In genomic region chr3:114328345-114328744, GRCh38 we compare ENCODE assay signal across 24 cellular contexts. TPM values are rescaled to one million over a fixed set of nuclear protein-coding genes. Genes with fewer than 3 reads are reported as not detected.
DNase-seq lines count a peak whose midpoint lies in the region; ATAC-seq, FAIRE-seq and TF ChIP-seq lines count a peak whose summit lies in the region.
"Had no signal": no experiment of that assay in that cellular context is flagged by ENCODE, and none has a peak within 500 bp of the region (broad histone marks: within the 10 kb centered on the region; RNA-seq: fewer than 3 reads in every experiment).

No MANE protein-coding gene starts in this region.

- peak overlapping the region; percentile 42 for H3K4me3 Mint-ChIP-seq in activated CD8-positive, alpha-beta memory T cell treated with anti-CD3 and anti-CD28 coated beads, Interleukin-2, amount 10 ng/mL, durations not matched to agents 7 days and 5 days
- peak overlapping the region; percentile 74 for H3K4me3 Mint-ChIP-seq in activated T-helper 1 cell treated with anti-CD3 and anti-CD28 coated beads, Interleukin-12 subunit alpha, Interleukin-12 subunit beta, Interleukin-2, Interleukin-4 antibody, amounts not matched to agents 30 ng/mL and 10 ng/mL and 1 ng/mL, durations not matched to agents 14 hours and 24 hours and 36 hours
- H3K4me3 Mint-ChIP-seq in stimulated activated effector memory CD8-positive, alpha-beta T cell treated with anti-CD3 and anti-CD28 coated beads, Interleukin-12 subunit alpha, Interleukin-12 subunit beta, amount 100 ng/mL, for 72 hours, result peak overlapping the region; percentile 61

- no peak overlapping the region for H3K9ac ChIP-seq in colonic mucosa (ENCODE audit: low read depth in 2 of 2, low read length in 2 of 2)

- H3K9me3 Mint-ChIP-seq in activated CD8-positive, alpha-beta memory T cell treated with anti-CD3 and anti-CD28 coated beads, Interleukin-2, amount 10 ng/mL, durations not matched to agents 7 days and 5 days (ENCODE audit: low read depth), result no peaks in the 10 kb centered on the region
- peaks cover 15% of the 10 kb centered on the region for H3K9me3 Mint-ChIP-seq in activated T-helper 1 cell treated with anti-CD3 and anti-CD28 coated beads, Interleukin-12 subunit alpha, Interleukin-12 subunit beta, Interleukin-2, Interleukin-4 antibody, amounts not matched to agents 30 ng/mL and 10 ng/mL and 1 ng/mL, durations not matched to agents 14 hours and 24 hours and 36 hours
- peaks cover 2% of the 10 kb centered on the region for H3K9me3 Mint-ChIP-seq in stimulated activated effector memory CD8-positive, alpha-beta T cell treated with anti-CD3 and anti-CD28 coated beads, Interleukin-12 subunit alpha, Interleukin-12 subunit beta, amount 100 ng/mL, for 72 hours

- DNase-seq in activated CD8-positive, alpha-beta memory T cell treated with anti-CD3 and anti-CD28 coated beads, Interleukin-2, amount 10 ng/mL, durations not matched to agents 7 days and 5 days, result no peak
- no peak for DNase-seq in activated CD8-positive, alpha-beta memory T cell treated with anti-CD3 and anti-CD28 coated beads for 24 hours
- no peak for DNase-seq in GM19239 (ENCODE audit: insufficient read length, low spot score)
- no peak for DNase-seq in activated T-helper 1 cell treated with anti-CD3 and anti-CD28 coated beads, Interleukin-12 subunit alpha, Interleukin-12 subunit beta, Interleukin-2, Interleukin-4 antibody, amounts not matched to agents 30 ng/mL and 10 ng/mL and 1 ng/mL, durations not matched to agents 14 hours and 24 hours and 36 hours (ENCODE audit: low spot score)
- DNase-seq in stimulated activated effector memory CD8-positive, alpha-beta T cell treated with anti-CD3 and anti-CD28 coated beads, Interleukin-12 subunit alpha, Interleukin-12 subunit beta, amount 100 ng/mL, for 72 hours (ENCODE audit: low spot score in 2 of 2), result no peak
- DNase-seq in stimulated activated CD4-positive, alpha-beta T cell treated with anti-CD3 and anti-CD28 coated beads, Interleukin-4, amount 100 ng/mL, for 24 hours, result no peak
- no peak for DNase-seq in GM10266 (ENCODE audit: extremely low spot score)
- DNase-seq in colonic mucosa, result no peak
- DNase-seq: brain microvascular endothelial cell; Calu3; effector CD8-positive, alpha-beta T cell; erythroblast; heart left ventricle; NCI-H510A; PC-9; Right ventricle myocardium superior; stimulated activated CD8-positive, alpha-beta memory T cell treated with anti-CD3 and anti-CD28 coated beads, Interleukin-4, amount 100 ng/mL, for 48 hours; upper lobe of right lung had no signal

- no peaks in the 10 kb centered on the region for H3K4me1 ChIP-seq in colonic mucosa
- H3K4me1 ChIP-seq: prostate gland, upper lobe of right lung had no signal

- CTCF ChIA-PET in activated CD8-positive, alpha-beta memory T cell treated with anti-CD3 and anti-CD28 coated beads, Interleukin-2, amount 10 ng/mL, durations not matched to agents 7 days and 5 days (lab: Charles Lee), result interaction anchor here (0.9 to 2.2 kb wide), 8 partner anchors 12 to 176 kb away, joined by 3 to 6 read pairs (median 3); no protein-coding TSS in a partner anchor

- peaks cover 88% of the 10 kb centered on the region for H3K4me1 Mint-ChIP-seq in activated CD8-positive, alpha-beta memory T cell treated with anti-CD3 and anti-CD28 coated beads, Interleukin-2, amount 10 ng/mL, durations not matched to agents 7 days and 5 days
- peaks cover 84% of the 10 kb centered on the region for H3K4me1 Mint-ChIP-seq in activated T-helper 1 cell treated with anti-CD3 and anti-CD28 coated beads, Interleukin-12 subunit alpha, Interleukin-12 subunit beta, Interleukin-2, Interleukin-4 antibody, amounts not matched to agents 30 ng/mL and 10 ng/mL and 1 ng/mL, durations not matched to agents 14 hours and 24 hours and 36 hours (ENCODE audit: low read depth)
- peaks cover 71% of the 10 kb centered on the region for H3K4me1 Mint-ChIP-seq in stimulated activated effector memory CD8-positive, alpha-beta T cell treated with anti-CD3 and anti-CD28 coated beads, Interleukin-12 subunit alpha, Interleukin-12 subunit beta, amount 100 ng/mL, for 72 hours

- no peaks in the 10 kb centered on the region for H3K9me3 ChIP-seq in colonic mucosa
- H3K9me3 ChIP-seq: A549, HAP-1, prostate gland, upper lobe of right lung had no signal

- peak; percentile 10 for ATAC-seq in activated CD8-positive, alpha-beta memory T cell treated with anti-CD3 and anti-CD28 coated beads, Interleukin-2, amount 10 ng/mL, durations not matched to agents 7 days and 5 days
- peak; percentile 68 for ATAC-seq in stimulated activated effector memory CD8-positive, alpha-beta T cell treated with anti-CD3 and anti-CD28 coated beads, Interleukin-12 subunit alpha, Interleukin-12 subunit beta, amount 100 ng/mL, for 72 hours
- ATAC-seq: A549, heart left ventricle, upper lobe of right lung had no signal

- TF ChIP-seq CTCF in GM10266 (IDR thresholded peaks at IDR 0.05; ENCODE audit: control insufficient read depth, insufficient read depth, low read depth, missing control alignments), result no peak
- no peak for TF ChIP-seq CTCF in colonic mucosa (IDR thresholded peaks at IDR 0.05)

- no peaks in the 10 kb centered on the region for H3K27me3 ChIP-seq in colonic mucosa
- H3K27me3 ChIP-seq: brain microvascular endothelial cell, heart left ventricle, upper lobe of right lung had no signal

- H3K27ac Mint-ChIP-seq in activated CD8-positive, alpha-beta memory T cell treated with anti-CD3 and anti-CD28 coated beads, Interleukin-2, amount 10 ng/mL, durations not matched to agents 7 days and 5 days, result peak overlapping the region; percentile 88
- H3K27ac Mint-ChIP-seq in activated T-helper 1 cell treated with anti-CD3 and anti-CD28 coated beads, Interleukin-12 subunit alpha, Interleukin-12 subunit beta, Interleukin-2, Interleukin-4 antibody, amounts not matched to agents 30 ng/mL and 10 ng/mL and 1 ng/mL, durations not matched to agents 14 hours and 24 hours and 36 hours, result peak overlapping the region; percentile 98
- H3K27ac Mint-ChIP-seq in stimulated activated effector memory CD8-positive, alpha-beta T cell treated with anti-CD3 and anti-CD28 coated beads, Interleukin-12 subunit alpha, Interleukin-12 subunit beta, amount 100 ng/mL, for 72 hours, result peak overlapping the region; percentile 90

- FAIRE-seq in GM19239 (lab: Jason Lieb, UNC), result peak; percentile 26
- FAIRE-seq: A549 had no signal

- H3K27ac ChIP-seq in colonic mucosa, result no peak overlapping the region
- H3K27ac ChIP-seq: A549, brain microvascular endothelial cell, heart left ventricle, PC-9, prostate gland, upper lobe of right lung had no signal

- H3K36me3 ChIP-seq in colonic mucosa, result no peaks in the 10 kb centered on the region
- H3K36me3 ChIP-seq: brain microvascular endothelial cell, HAP-1, prostate gland, upper lobe of right lung had no signal

- H3K36me3 Mint-ChIP-seq in activated CD8-positive, alpha-beta memory T cell treated with anti-CD3 and anti-CD28 coated beads, Interleukin-2, amount 10 ng/mL, durations not matched to agents 7 days and 5 days, result peaks cover 33% of the 10 kb centered on the region
- H3K36me3 Mint-ChIP-seq in activated T-helper 1 cell treated with anti-CD3 and anti-CD28 coated beads, Interleukin-12 subunit alpha, Interleukin-12 subunit beta, Interleukin-2, Interleukin-4 antibody, amounts not matched to agents 30 ng/mL and 10 ng/mL and 1 ng/mL, durations not matched to agents 14 hours and 24 hours and 36 hours (ENCODE audit: low read depth), result peaks cover 12% of the 10 kb centered on the region
- H3K36me3 Mint-ChIP-seq in stimulated activated effector memory CD8-positive, alpha-beta T cell treated with anti-CD3 and anti-CD28 coated beads, Interleukin-12 subunit alpha, Interleukin-12 subunit beta, amount 100 ng/mL, for 72 hours, result peaks cover 17% of the 10 kb centered on the region

- H3K27me3 Mint-ChIP-seq in activated CD8-positive, alpha-beta memory T cell treated with anti-CD3 and anti-CD28 coated beads, Interleukin-2, amount 10 ng/mL, durations not matched to agents 7 days and 5 days, result no peaks in the 10 kb centered on the region
- H3K27me3 Mint-ChIP-seq in activated T-helper 1 cell treated with anti-CD3 and anti-CD28 coated beads, Interleukin-12 subunit alpha, Interleukin-12 subunit beta, Interleukin-2, Interleukin-4 antibody, amounts not matched to agents 30 ng/mL and 10 ng/mL and 1 ng/mL, durations not matched to agents 14 hours and 24 hours and 36 hours (ENCODE audit: insufficient read depth), result no peaks in the 10 kb centered on the region

- no peak overlapping the region for H3K4me3 ChIP-seq in colonic mucosa
- H3K4me3 ChIP-seq: A549, HAP-1, heart left ventricle, PC-9, prostate gland, upper lobe of right lung had no signal

- intact Hi-C loops in activated T-helper 1 cell treated with anti-CD3 and anti-CD28 coated beads, Interleukin-12 subunit alpha, Interleukin-12 subunit beta, Interleukin-2, Interleukin-4 antibody, amounts not matched to agents 30 ng/mL and 10 ng/mL and 1 ng/mL, durations not matched to agents 14 hours and 24 hours and 36 hours (cut with micrococcal nuclease), result loop anchor here (1.0 to 5.0 kb wide), 7 partner anchors 12 to 581 kb away; partner anchors contain the start of genes ATP6V1A, CCDC191, NAA50 and QTRT2
- intact Hi-C loops in colonic mucosa (cut with DNase I), result no loop called here

RNA-seq across cellular contexts. Expression of gene TIGIT, which starts 34.5 kb away (rescaled TPM):
- 100 to 1,000 TPM; 129 to 367 TPM for total RNA-seq in activated CD8-positive, alpha-beta memory T cell treated with anti-CD3 and anti-CD28 coated beads, Interleukin-2, amount 10 ng/mL, durations not matched to agents 7 days and 5 days
- 5.6 and 5.8 TPM in 2 replicates for total RNA-seq in activated T-helper 1 cell treated with anti-CD3 and anti-CD28 coated beads, Interleukin-12 subunit alpha, Interleukin-12 subunit beta, Interleukin-2, Interleukin-4 antibody, amounts not matched to agents 30 ng/mL and 10 ng/mL and 1 ng/mL, durations not matched to agents 14 hours and 24 hours and 36 hours
- total RNA-seq in colonic mucosa, result under 1 TPM; 0.37 to 0.40 TPM
- total RNA-seq: Calu3, Daoy, LHCN-M2, lung microvascular endothelial cell, PC-9, Right ventricle myocardium superior had no signal

Comparison
In these comparisons a context has a peak if more than half of its experiments do, and no peak if none do; other contexts are left out.
1. RNA of gene TIGIT, which starts 34.5 kb away (total RNA-seq): 129 to 367 TPM in activated CD8-positive, alpha-beta memory T cell treated with anti-CD3 and anti-CD28 coated beads, Interleukin-2, amount 10 ng/mL, durations not matched to agents 7 days and 5 days; 5.6 to 5.8 TPM in activated T-helper 1 cell treated with anti-CD3 and anti-CD28 coated beads, Interleukin-12 subunit alpha, Interleukin-12 subunit beta, Interleukin-2, Interleukin-4 antibody, amounts not matched to agents 30 ng/mL and 10 ng/mL and 1 ng/mL, durations not matched to agents 14 hours and 24 hours and 36 hours and 0.37 to 0.40 TPM in colonic mucosa; every median in the first group is over 10 times any median in the second.
2. Peak in every context shown above with its lines, with median percentiles within 50 percentile points of each other: H3K27ac Mint-ChIP-seq and H3K4me3 Mint-ChIP-seq.